In the genomic region with DNA sequence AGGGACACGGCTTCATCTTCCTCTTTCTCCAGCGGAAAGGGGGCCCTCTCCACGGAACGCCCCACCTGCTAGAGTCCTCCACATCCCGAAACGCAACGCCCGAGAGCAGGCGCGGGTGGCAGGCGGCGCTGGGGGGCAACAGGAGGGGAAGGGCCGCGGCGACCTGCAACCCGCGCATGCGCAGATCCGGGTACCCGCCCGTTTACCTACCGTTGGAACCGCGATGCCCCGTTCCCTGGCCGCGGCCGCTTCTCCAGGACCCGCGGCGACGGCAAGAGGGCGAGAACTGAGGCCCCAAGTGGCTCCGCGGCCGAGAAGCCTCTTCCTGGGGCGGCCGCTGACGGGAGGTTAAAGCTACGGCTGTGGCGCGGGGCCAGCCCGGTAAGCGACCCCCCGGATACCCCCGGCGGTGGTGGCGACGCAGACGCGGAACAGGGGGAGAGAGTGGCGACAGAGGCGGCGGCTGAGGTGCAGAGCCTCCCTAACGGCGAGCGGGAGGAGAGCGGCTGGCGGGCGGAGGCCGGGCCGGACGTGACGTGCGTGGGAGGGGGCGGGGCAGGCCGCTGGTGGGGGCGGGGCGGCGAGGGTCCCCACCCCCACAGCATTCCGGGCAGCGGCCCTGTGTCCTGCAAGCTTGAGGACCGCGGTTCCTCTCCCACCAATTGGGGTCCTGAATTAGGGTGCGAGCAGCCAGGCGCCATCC, we compare ENCODE assay signal across 8 cellular contexts. TPM values are rescaled to one million over a fixed set of nuclear protein-coding genes. Genes with fewer than 3 reads are reported as not detected.
DNase-seq lines count a peak whose midpoint lies in the region; ATAC-seq and TF ChIP-seq lines count a peak whose summit lies in the region.

A gene (minus strand): TSS at position 508 of the 703 bp plus-strand sequence. CDS start 13,968 bp downstream, outside the sequence.

- H3K4me3 Mint-ChIP-seq in T-helper 17 cell: peak within 1 kb of the TSS; percentile 98

- TF ChIP-seq CTCF in GM12873 (IDR thresholded peaks at IDR 0.05; ENCODE audit: insufficient read depth, low read depth, low read length, missing control alignments) (peak; percentile 6), right atrium auricular region (IDR thresholded peaks at IDR 0.05) (no peak)

- no peaks in the 10 kb centered on the region for H3K27me3 ChIP-seq in right atrium auricular region

- in situ Hi-C loops in KBM-7 (cut with MboI; ENCODE audit: low pct_unique_long_range_greater_than_20kb, low sequenced_read_pairs): no loop called here

- H3K36me3 ChIP-seq in right atrium auricular region: no peaks in the 10 kb centered on the region

- ATAC-seq in HG02678 (IDR thresholded peaks at IDR 0.05; ENCODE audit: unreplicated experiment): peak; percentile 63
- ATAC-seq in T-helper 17 cell: peak; percentile 84

- DNase-seq in NCI-H1417 (lab: John Stamatoyannopoulos, UW) (peak; percentile 65 to 85 (median 84)), T-helper 17 cell (peak; percentile 66 to 81 (median 78)), amniotic stem cell (lab: John Stamatoyannopoulos, UW) (peak; percentile 32), right atrium auricular region (ENCODE audit: low spot score) (peak; percentile 65), renal cortical epithelial cell (ENCODE audit: low read depth) (no peak), KBM-7 (no peak)

- H3K9me3 ChIP-seq in T-helper 17 cell (ENCODE audit: control insufficient read depth, low read length, poor library complexity, severe bottlenecking) (no peaks in the 10 kb centered on the region), right atrium auricular region (no peaks in the 10 kb centered on the region)

- H3K36me3 Mint-ChIP-seq in T-helper 17 cell (ENCODE audit: low read depth): peaks cover 2% of the 10 kb centered on the region

- peaks cover 0 to 61% of the 10 kb centered on the region in 2 donors for H3K4me1 ChIP-seq in right atrium auricular region

- H3K27ac Mint-ChIP-seq in T-helper 17 cell: peak within 1 kb of the TSS; percentile 98

- peak within 1 kb of the TSS; percentile 88 to 98 for H3K4me3 ChIP-seq in right atrium auricular region

- peaks cover 48% of the 10 kb centered on the region for H3K4me1 Mint-ChIP-seq in T-helper 17 cell

- no peaks in the 10 kb centered on the region for H3K27me3 Mint-ChIP-seq in T-helper 17 cell

- peak within 1 kb of the TSS; percentile 99 for H3K27ac ChIP-seq in right atrium auricular region

RNA-seq across cellular contexts. Expression of the gene that starts here (rescaled TPM):
- total RNA-seq in T-helper 17 cell (10 to 100 TPM; 46.8 to 54.1 TPM), right atrium auricular region (10 to 100 TPM; 35.9 to 37.1 TPM), renal cortical epithelial cell (10.1 and 43.0 TPM in 2 replicates)

Comparison
In these comparisons a context has a peak if more than half of its experiments do, and no peak if none do; other contexts are left out.
1. DNase-seq: peak in NCI-H1417 (3 of 3), T-helper 17 cell (3 of 3), amniotic stem cell (single experiment) and right atrium auricular region (single experiment); none in renal cortical epithelial cell (single experiment) and KBM-7 (single experiment).